In the genomic region with DNA sequence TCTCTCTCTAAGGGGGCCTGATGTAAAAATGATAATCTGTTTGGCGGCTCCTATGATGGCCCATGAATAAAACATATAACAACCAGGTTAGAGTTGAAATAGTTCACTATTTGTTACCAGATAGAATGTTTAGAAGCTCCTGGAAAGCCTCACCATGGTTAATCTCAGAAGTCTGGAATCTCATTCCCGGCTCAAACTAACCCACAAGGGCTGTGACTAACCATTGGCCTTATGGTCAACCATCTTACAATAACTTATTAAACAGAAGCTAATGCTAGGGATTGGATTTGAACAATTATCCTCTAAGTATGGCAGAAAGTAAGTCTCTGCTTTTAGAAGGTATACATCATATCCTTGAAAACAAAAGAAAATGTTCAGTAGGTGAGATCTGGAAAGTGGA, we compare ENCODE assay signal across 18 cellular contexts.
"Had no signal": no experiment of that assay in that cellular context is flagged by ENCODE, and none has a peak within 500 bp of the region (broad histone marks: within the 10 kb centered on the region; RNA-seq: fewer than 3 reads in every experiment).

No MANE protein-coding gene starts in this region.

- H3K27me3 Mint-ChIP-seq: naive thymus-derived CD4-positive, alpha-beta T cell had no signal

- ATAC-seq: gastroesophageal sphincter; left colon; left ventricle myocardium superior; naive thymus-derived CD4-positive, alpha-beta T cell; right cardiac atrium had no signal

- H3K4me3 Mint-ChIP-seq: naive thymus-derived CD4-positive, alpha-beta T cell; neural crest cell had no signal

- H3K4me1 Mint-ChIP-seq: naive thymus-derived CD4-positive, alpha-beta T cell had no signal

- H3K36me3 Mint-ChIP-seq: naive thymus-derived CD4-positive, alpha-beta T cell had no signal

- H3K27ac Mint-ChIP-seq: naive thymus-derived CD4-positive, alpha-beta T cell had no signal

- DNase-seq: dermis blood vessel endothelial cell; esophagus squamous epithelium; foreskin fibroblast; kidney; left colon; left ventricle myocardium superior; mesendoderm; naive thymus-derived CD4-positive, alpha-beta T cell; ovary; right cardiac atrium; small intestine; stimulated activated CD4-positive, alpha-beta T cell treated with anti-CD3 and anti-CD28 coated beads, Interleukin-12 subunit alpha, Interleukin-12 subunit beta, amount 100 ng/mL, for 4 hours; stimulated activated naive CD4-positive, alpha-beta T cell; stomach; substantia nigra; transverse colon had no signal

- H3K9me3 Mint-ChIP-seq: neural crest cell had no signal
